12 cellular contexts compared by ENCODE assay signal in genomic region chr2:118492335-118492734, GRCh38.
A peak's percentile ranks its signal among the peaks of the same experiment; 100 is the strongest.
DNase-seq lines count a peak whose midpoint lies in the region; FAIRE-seq and TF ChIP-seq lines count a peak whose summit lies in the region.
"Had no signal": no experiment of that assay in that cellular context is flagged by ENCODE, and none has a peak within 500 bp of the region (broad histone marks: within the 10 kb centered on the region; RNA-seq: fewer than 3 reads in every experiment).

No MANE protein-coding gene starts in this region.

- H3K79me2 ChIP-seq in keratinocyte (ENCODE audit: control insufficient read depth, insufficient read depth, low read length) (no peaks in the 10 kb centered on the region), GM23248 (ENCODE audit: insufficient read depth) (no peaks in the 10 kb centered on the region)

- H3F3A ChIP-seq in GM23248 (ENCODE audit: insufficient read depth) = no peaks in the 10 kb centered on the region

- no peaks in the 10 kb centered on the region for H3K9me1 ChIP-seq in keratinocyte (ENCODE audit: control insufficient read depth, extremely low read depth, insufficient read depth, low read length)

- peak; percentile 44 for TF ChIP-seq CTCF in AG10803 (conservative IDR thresholded peaks at IDR 0.05; ENCODE audit: low read length)
- TF ChIP-seq CTCF in VCaP (conservative IDR thresholded peaks at IDR 0.05) = peak; percentile 37
- peak in 2 of 3 experiments; percentile 38 to 48 for TF ChIP-seq CTCF in keratinocyte (optimal IDR thresholded peaks at IDR 0.05 in 1 of 3, IDR thresholded peaks at IDR 0.05 in 1 of 3, conservative IDR thresholded peaks at IDR 0.05 in 1 of 3; ENCODE audit: extremely low read depth in 1 of 3, insufficient read depth in 2 of 3, low read length in 3 of 3)

- no peak overlapping the region for H3K4me3 ChIP-seq in AG10803 (ENCODE audit: low read length)
- no peak overlapping the region for H3K4me3 ChIP-seq in keratinocyte (ENCODE audit: control insufficient read depth in 2 of 3, extremely low read depth in 1 of 3, insufficient read depth in 2 of 3, low read depth in 1 of 3, low read length in 3 of 3)
- no peak overlapping the region for H3K4me3 ChIP-seq in GM23248
- H3K4me3 ChIP-seq: left lung had no signal

- H3K27ac ChIP-seq in VCaP (no peak overlapping the region), keratinocyte (ENCODE audit: control insufficient read depth, insufficient read depth, low read length) (no peak overlapping the region), GM23248 (no peak overlapping the region)
- H3K27ac ChIP-seq: left lung had no signal

- no peaks in the 10 kb centered on the region for H3K9me2 ChIP-seq in GM23248 (ENCODE audit: insufficient read depth)

- in situ Hi-C loops in GM23248 (cut with MboI) = no loop called here

- H3K36me3 ChIP-seq in keratinocyte (ENCODE audit: control insufficient read depth in 2 of 2, extremely low read depth in 1 of 2, insufficient read depth in 2 of 2, low read length in 2 of 2) = no peaks in the 10 kb centered on the region
- no peaks in the 10 kb centered on the region for H3K36me3 ChIP-seq in GM23248 (ENCODE audit: low read depth)
- H3K36me3 ChIP-seq: left lung had no signal

- H3K9ac ChIP-seq in keratinocyte (ENCODE audit: control insufficient read depth, extremely low read depth, insufficient read depth, low read length) = no peak overlapping the region
- H3K9ac ChIP-seq in GM23248 = no peak overlapping the region

- no peak overlapping the region for H3K4me2 ChIP-seq in keratinocyte (ENCODE audit: control insufficient read depth, extremely low read depth, insufficient read depth, low read depth, low read length)
- H3K4me2 ChIP-seq in GM23248 (ENCODE audit: unreplicated experiment) = no peak overlapping the region

- DNase-seq in AG10803 (ENCODE audit: low read depth) (peak; percentile 14), HT-29 (ENCODE audit: low spot score) (peak; percentile 60), keratinocyte (ENCODE audit: low read depth, low spot score) (no peak), anterior cingulate cortex (lab: John Stamatoyannopoulos, UW) (no peak), DMS114 treated with DMSO at 0.1 percent for 48 hours (lab: John Stamatoyannopoulos, UW; ENCODE audit: unreplicated experiment) (no peak), GM23248 (no peak), SHP77 treated with DMSO at 0.1 percent for 48 hours (lab: John Stamatoyannopoulos, UW) (no peak)
- DNase-seq: activated T-cell treated with anti-CD3 and anti-CD28 coated beads, Interleukin-2, amount 50 U/mL, for 48 hours; left lung; NCI-H1417; T-helper 17 cell had no signal

- H3K4me1 ChIP-seq in keratinocyte (ENCODE audit: control insufficient read depth, extremely low read depth, insufficient read depth, low read length) (peaks cover 8% of the 10 kb centered on the region), GM23248 (ENCODE audit: insufficient read depth) (no peaks in the 10 kb centered on the region)
- H3K4me1 ChIP-seq: left lung had no signal

- H4K20me1 ChIP-seq in keratinocyte (ENCODE audit: control insufficient read depth, extremely low read depth, insufficient read depth, low read length) (no peaks in the 10 kb centered on the region), GM23248 (ENCODE audit: insufficient read depth) (no peaks in the 10 kb centered on the region)

- H3K27me3 ChIP-seq in keratinocyte (ENCODE audit: control insufficient read depth, extremely low read depth, insufficient read depth, low read length) (no peaks in the 10 kb centered on the region), GM23248 (replicated peaks; ENCODE audit: insufficient read depth) (peaks cover 6% of the 10 kb centered on the region; the same call in 1 of the 2 replicates)
- H3K27me3 ChIP-seq: left lung had no signal

- H2AFZ ChIP-seq in keratinocyte (ENCODE audit: control insufficient read depth, low read length) = no peak overlapping the region
- no peak overlapping the region for H2AFZ ChIP-seq in GM23248

- H3K9me3 ChIP-seq in keratinocyte (ENCODE audit: control insufficient read depth, low read depth, low read length) (no peaks in the 10 kb centered on the region), GM23248 (ENCODE audit: low read depth) (no peaks in the 10 kb centered on the region)

- dilution Hi-C loops in keratinocyte (cut with MboI; ENCODE audit: extremely low pct_ligation_motif_present, low sequenced_read_pairs) = no loop called here

- FAIRE-seq in keratinocyte (lab: Jason Lieb, UNC) = peak; percentile 69

Comparison
In these comparisons a context has a peak if more than half of its experiments do, and no peak if none do; other contexts are left out.
1. DNase-seq: peak in AG10803 (single experiment) and HT-29 (single experiment); none in keratinocyte (single experiment), anterior cingulate cortex (0 of 58), DMS114 treated with DMSO at 0.1 percent for 48 hours (single experiment), GM23248 (single experiment) and SHP77 treated with DMSO at 0.1 percent for 48 hours (single experiment).
2. Peak in every context shown above with its lines, with median percentiles within 50 percentile points of each other: CTCF ChIP-seq.